8 cellular contexts compared by ENCODE assay signal in genomic region chr14:35046048-35046750, GRCh38. TPM values are rescaled to one million over a fixed set of nuclear protein-coding genes. Genes with fewer than 3 reads are reported as not detected.
DNase-seq lines count a peak whose midpoint lies in the region; ATAC-seq, FAIRE-seq and TF ChIP-seq lines count a peak whose summit lies in the region.

TSS of gene FAM177A1 (plus strand) at chr14:35046272. CDS start at chr14:35046464, 192 bp downstream.

- no peaks in the 10 kb centered on the region for H3K36me3 ChIP-seq in HUES48 (ENCODE audit: control insufficient read depth, insufficient read depth, low read length)
- peaks cover 15% of the 10 kb centered on the region for H3K36me3 ChIP-seq in NT2/D1 (ENCODE audit: insufficient read depth, insufficient read length, low read length)
- H3K36me3 ChIP-seq in H1 (ENCODE audit: control insufficient read depth in 2 of 4, insufficient read depth in 4 of 4, low read length in 3 of 4) = no peaks in the 10 kb centered on the region; a peak in 2 of 8 replicates
- H3K36me3 ChIP-seq in mesenchymal stem cell (ENCODE audit: control insufficient read depth in 1 of 2, insufficient read depth in 2 of 2, low read depth in 1 of 2, low read length in 2 of 2) = peaks cover 0 to 12% of the 10 kb centered on the region in 2 experiments

- TF ChIP-seq POLR2A in H1 (IDR thresholded peaks at IDR 0.05; ENCODE audit: control extremely low read depth in 1 of 2, low read depth in 2 of 2, low read length in 2 of 2) = peak; percentile 75 to 86

- no peaks in the 10 kb centered on the region; the same call in none of the 2 replicates for H3K23me2 ChIP-seq in H1 (ENCODE audit: low read depth, low read length)

- peak within 1 kb of the TSS; percentile 96 for H2BK5ac ChIP-seq in H1 (ENCODE audit: low read depth, low read length)
- H2BK5ac ChIP-seq in mesenchymal stem cell (ENCODE audit: low read depth, low read length, poor library complexity, severe bottlenecking) = peak within 1 kb of the TSS; percentile 33

- H3K36me3 Mint-ChIP-seq in activated CD8-positive, alpha-beta memory T cell treated with anti-CD3 and anti-CD28 coated beads, Interleukin-2, amount 10 ng/mL, durations not matched to agents 7 days and 5 days = peaks cover 10% of the 10 kb centered on the region

- peaks cover 0 to 6% of the 10 kb centered on the region in 2 experiments; a peak in 2 of 4 replicates for H3K79me2 ChIP-seq in H1 (ENCODE audit: control insufficient read depth in 1 of 2, insufficient read depth in 2 of 2, low read length in 2 of 2)

- POLR2A ChIA-PET in H1 (lab: Charles Lee; ENCODE audit: partially characterized antibody) = interaction anchor here (0.6 to 2.3 kb wide), 17 partner anchors 10 to 607 kb away, joined by 3 to 17 read pairs (median 4); partner anchors contain the start of genes BAZ1A, NFKBIA, PPP2R3C and SRP54

- FAIRE-seq in H1 (lab: Jason Lieb, UNC) = no peak

- H3K4ac ChIP-seq in H1 (replicated peaks; ENCODE audit: insufficient read length, low read depth, low read length) (no peak within 1 kb of the TSS), mesenchymal stem cell (ENCODE audit: low read depth in 1 of 2, low read length in 2 of 2) (peak within 1 kb of the TSS; percentile 20 to 56)

- peak within 1 kb of the TSS; percentile 94 for H3K18ac ChIP-seq in H1 (ENCODE audit: extremely low read depth, low read length)
- H3K18ac ChIP-seq in mesenchymal stem cell (ENCODE audit: low read depth in 1 of 2, low read length in 2 of 2) = peak within 1 kb of the TSS; percentile 79 to 91

- H3K4me2 ChIP-seq in H1 (ENCODE audit: insufficient read depth in 1 of 2, low read depth in 2 of 2, low read length in 2 of 2) (peak within 1 kb of the TSS; percentile 75 to 85), mesenchymal stem cell (ENCODE audit: low read length, poor library complexity, severe bottlenecking) (peak within 1 kb of the TSS; percentile 88)

- H3K27ac ChIP-seq in HUES48 (ENCODE audit: low read depth, low read length) (peak within 1 kb of the TSS; percentile 91), H1 (ENCODE audit: low read depth, low read length) (peak within 1 kb of the TSS; percentile 82), mesenchymal stem cell (ENCODE audit: low read length, poor library complexity, severe bottlenecking) (peak within 1 kb of the TSS; percentile 91)

- H3K14ac ChIP-seq in H1 (ENCODE audit: insufficient read length) = no peak within 1 kb of the TSS
- H3K14ac ChIP-seq in mesenchymal stem cell (ENCODE audit: low read length in 2 of 2) = peak within 1 kb of the TSS; percentile 68 to 74

- H4K8ac ChIP-seq in H1 (ENCODE audit: extremely low read depth, insufficient read depth, low read length) (peak within 1 kb of the TSS; percentile 89), mesenchymal stem cell (ENCODE audit: low read length) (peak within 1 kb of the TSS; percentile 91)

- no peak within 1 kb of the TSS for H3K23ac ChIP-seq in H1 (ENCODE audit: insufficient read length)
- H3K23ac ChIP-seq in mesenchymal stem cell (ENCODE audit: low read length in 2 of 2) = peak within 1 kb of the TSS in 1 of 2 experiments; percentile 91

- H3K27me3 ChIP-seq in HUES48 (ENCODE audit: control insufficient read depth, insufficient read depth, low read length) = no peaks in the 10 kb centered on the region
- H3K27me3 ChIP-seq in NT2/D1 (ENCODE audit: insufficient read depth, insufficient read length) = no peaks in the 10 kb centered on the region
- H3K27me3 ChIP-seq in H1 (replicated peaks in 1 of 4; ENCODE audit: control insufficient read depth in 3 of 4, extremely low read depth in 1 of 4, insufficient read depth in 3 of 4, low read length in 3 of 4) = no peaks in the 10 kb centered on the region
- no peaks in the 10 kb centered on the region for H3K27me3 ChIP-seq in mesenchymal stem cell (ENCODE audit: control insufficient read depth in 1 of 2, insufficient read depth in 1 of 2, low read length in 2 of 2)

- no peak within 1 kb of the TSS; the same call in 1 of the 2 replicates for H2BK15ac ChIP-seq in H1 (ENCODE audit: low read length)
- peak within 1 kb of the TSS; percentile 40 for H2BK15ac ChIP-seq in mesenchymal stem cell (ENCODE audit: low read depth, poor library complexity, severe bottlenecking)

- peak within 1 kb of the TSS; percentile 69 for H3K56ac ChIP-seq in H1 (replicated peaks; ENCODE audit: insufficient read length, low read depth, low read length)

- no peak within 1 kb of the TSS for H2BK20ac ChIP-seq in H1 (ENCODE audit: low read length)

- peak within 1 kb of the TSS; percentile 52 for H2AFZ ChIP-seq in H1 (ENCODE audit: low read length)
- H2AFZ ChIP-seq in mesenchymal stem cell (ENCODE audit: low read depth, low read length) = peak within 1 kb of the TSS; percentile 92

- peak within 1 kb of the TSS; percentile 99 for H4K5ac ChIP-seq in H1 (ENCODE audit: insufficient read length, low read depth, low read length)

- H2BK120ac ChIP-seq in H1 (replicated peaks; ENCODE audit: low read depth, low read length) (peak within 1 kb of the TSS; percentile 86), mesenchymal stem cell (ENCODE audit: low read depth, low read length) (peak within 1 kb of the TSS; percentile 56)

- DNase-seq in Caki2 (ENCODE audit: low read depth) (peak; percentile 94), NT2/D1 (ENCODE audit: low read depth, low spot score) (peak; percentile 84), H1 (ENCODE audit: low read depth in 1 of 2, low spot score in 2 of 2) (peak; percentile 83 to 95), mesenchymal stem cell (peak; percentile 97)
- DNase-seq in activated CD8-positive, alpha-beta memory T cell treated with anti-CD3 and anti-CD28 coated beads, Interleukin-2, amount 10 ng/mL, durations not matched to agents 7 days and 5 days = peak; percentile 99
- peak; percentile 97 for DNase-seq in stimulated activated CD8-positive, alpha-beta memory T cell treated with anti-CD3 and anti-CD28 coated beads, Interleukin-12 subunit alpha, Interleukin-12 subunit beta, amount 100 ng/mL, for 24 hours (ENCODE audit: extremely low read depth)

- H4K20me1 ChIP-seq in H1 (replicated peaks in 1 of 2; ENCODE audit: control insufficient read depth in 1 of 2, insufficient read depth in 2 of 2, low read length in 2 of 2) = no peaks in the 10 kb centered on the region

- peak within 1 kb of the TSS; percentile 99 for H3K27ac Mint-ChIP-seq in activated CD8-positive, alpha-beta memory T cell treated with anti-CD3 and anti-CD28 coated beads, Interleukin-2, amount 10 ng/mL, durations not matched to agents 7 days and 5 days

- H3K9me3 ChIP-seq in HUES48 (ENCODE audit: control insufficient read depth, insufficient read depth, low read length) (no peaks in the 10 kb centered on the region), NT2/D1 (ENCODE audit: insufficient read depth, low read length) (no peaks in the 10 kb centered on the region), H1 (ENCODE audit: insufficient read depth in 2 of 2, low read depth in 1 of 2, low read length in 1 of 2) (no peaks in the 10 kb centered on the region), mesenchymal stem cell (ENCODE audit: control insufficient read depth, low read length) (no peaks in the 10 kb centered on the region)

- CTCF ChIA-PET in activated CD8-positive, alpha-beta memory T cell treated with anti-CD3 and anti-CD28 coated beads, Interleukin-2, amount 10 ng/mL, durations not matched to agents 7 days and 5 days (lab: Charles Lee) = interaction anchor here (0.8 to 2.2 kb wide), 12 partner anchors 11 to 373 kb away, joined by 3 to 13 read pairs (median 3); partner anchors contain the start of genes NFKBIA, PPP2R3C, PRORP and SRP54
- CTCF ChIA-PET in H1 (lab: Charles Lee; ENCODE audit: partially characterized antibody) = interaction anchor here (1.1 kb wide), 1 partner anchor 376 kb away, joined by 3 read pairs; no protein-coding TSS in a partner anchor

- H3K4me1 ChIP-seq in HUES48 (ENCODE audit: control insufficient read depth, insufficient read depth, low read length) (no peaks in the 10 kb centered on the region), NT2/D1 (ENCODE audit: insufficient read depth, insufficient read length) (no peaks in the 10 kb centered on the region), H1 (replicated peaks in 1 of 4; ENCODE audit: control insufficient read depth in 3 of 4, insufficient read depth in 4 of 4, low read length in 3 of 4) (no peaks in the 10 kb centered on the region; a peak in 1 of 7 replicates), mesenchymal stem cell (ENCODE audit: control insufficient read depth, insufficient read depth, low read depth, low read length) (peaks cover 4% of the 10 kb centered on the region)

- in situ Hi-C loops in Caki2 (cut with HindIII; ENCODE audit: low pct_unique_long_range_greater_than_20kb, low sequenced_read_pairs) = no loop called here

- H4K91ac ChIP-seq in H1 (replicated peaks; ENCODE audit: insufficient read length, low read length) (peak within 1 kb of the TSS; percentile 93), mesenchymal stem cell (ENCODE audit: low read length) (peak within 1 kb of the TSS; percentile 36)

- no peaks in the 10 kb centered on the region for H3K9me3 Mint-ChIP-seq in activated CD8-positive, alpha-beta memory T cell treated with anti-CD3 and anti-CD28 coated beads, Interleukin-2, amount 10 ng/mL, durations not matched to agents 7 days and 5 days (ENCODE audit: low read depth)

- H3K4me3 ChIP-seq in HUES48 (ENCODE audit: low read depth, low read length) (peak within 1 kb of the TSS; percentile 92), NT2/D1 (ENCODE audit: insufficient read length, low read depth) (peak within 1 kb of the TSS; percentile 83), H1 (ENCODE audit: extremely low read depth in 1 of 4, insufficient read depth in 2 of 4, low read depth in 3 of 4, low read length in 4 of 4) (peak within 1 kb of the TSS; percentile 67 to 87 (median 80)), mesenchymal stem cell (ENCODE audit: insufficient read depth in 1 of 2, low read depth in 1 of 2, low read length in 2 of 2) (peak within 1 kb of the TSS; percentile 74 to 85)

- WGBS in H1 (ENCODE audit: extremely low coverage in 1 of 2, insufficient coverage in 1 of 2, insufficient read length in 1 of 2, insufficient replicate concordance in 2 of 2, low coverage in 1 of 2, low lambda C conversion rate in 2 of 2, missing lambda C conversion rate in 1 of 2), 2 experiments = 2% methylated on average over 66 of the region's 77 CpGs; no CpG with 5 or more reads in 1 of the 2 experiments
- under 1% methylated on average over 67 of the region's 77 CpGs for WGBS in mesenchymal stem cell

- H2AK5ac ChIP-seq in H1 (ENCODE audit: low read depth, low read length) (no peak within 1 kb of the TSS), mesenchymal stem cell (ENCODE audit: low read length, severe bottlenecking) (no peak within 1 kb of the TSS)

- ATAC-seq in GM21423 (IDR thresholded peaks at IDR 0.05; ENCODE audit: unreplicated experiment) = peak; percentile 90
- ATAC-seq in activated CD8-positive, alpha-beta memory T cell treated with anti-CD3 and anti-CD28 coated beads, Interleukin-2, amount 10 ng/mL, durations not matched to agents 7 days and 5 days = peak; percentile 95

- peak in 1 of 2 experiments; percentile 3; a peak in 1 of 4 replicates for TF ChIP-seq RAD21 in H1 (IDR thresholded peaks at IDR 0.05 in 1 of 2, conservative IDR thresholded peaks at IDR 0.05 in 1 of 2; ENCODE audit: low read depth in 2 of 2, low read length in 2 of 2)

- H2BK12ac ChIP-seq in H1 (ENCODE audit: low read depth, low read length) (no peak within 1 kb of the TSS), mesenchymal stem cell (ENCODE audit: low read length in 2 of 2) (peak within 1 kb of the TSS; percentile 20 to 59)

- no peaks in the 10 kb centered on the region for H3K27me3 Mint-ChIP-seq in activated CD8-positive, alpha-beta memory T cell treated with anti-CD3 and anti-CD28 coated beads, Interleukin-2, amount 10 ng/mL, durations not matched to agents 7 days and 5 days

- peak within 1 kb of the TSS; percentile 89 for H3K4me3 Mint-ChIP-seq in activated CD8-positive, alpha-beta memory T cell treated with anti-CD3 and anti-CD28 coated beads, Interleukin-2, amount 10 ng/mL, durations not matched to agents 7 days and 5 days

- H3K4me1 Mint-ChIP-seq in activated CD8-positive, alpha-beta memory T cell treated with anti-CD3 and anti-CD28 coated beads, Interleukin-2, amount 10 ng/mL, durations not matched to agents 7 days and 5 days = peaks cover 35% of the 10 kb centered on the region

- peak within 1 kb of the TSS; percentile 86 for H3K9ac ChIP-seq in HUES48 (ENCODE audit: low read depth, low read length)
- peak within 1 kb of the TSS; percentile 90 for H3K9ac ChIP-seq in NT2/D1 (ENCODE audit: insufficient read length, low read depth)
- peak within 1 kb of the TSS; percentile 79 to 83 (median 82) for H3K9ac ChIP-seq in H1 (replicated peaks in 1 of 4; ENCODE audit: extremely low read depth in 1 of 4, low read depth in 3 of 4, low read length in 3 of 4)
- peak within 1 kb of the TSS; percentile 98 for H3K9ac ChIP-seq in mesenchymal stem cell (ENCODE audit: low read length)

- H3K79me1 ChIP-seq in H1 (ENCODE audit: low read depth, low read length) = no peaks in the 10 kb centered on the region
- peaks cover 3% of the 10 kb centered on the region for H3K79me1 ChIP-seq in mesenchymal stem cell (replicated peaks; ENCODE audit: low read length, poor library complexity, severe bottlenecking)

- TF ChIP-seq EP300 in H1 (IDR thresholded peaks at IDR 0.05; ENCODE audit: borderline replicate concordance in 1 of 2, low read depth in 2 of 2, low read length in 2 of 2) = no peak

- no peak for TF ChIP-seq CTCF in H1 (IDR thresholded peaks at IDR 0.05; ENCODE audit: control extremely low read depth in 1 of 3, insufficient read depth in 1 of 3, low read depth in 1 of 3, low read length in 3 of 3)

RNA-seq across cellular contexts. Expression of gene FAM177A1, which starts in this region (rescaled TPM):
- 35.7 and 42.3 TPM in 2 replicates for total RNA-seq in Caki2 (2014; rRNA removed; shearing (Covaris generic); ENCODE audit: low replicate concordance)
- total RNA-seq in activated CD8-positive, alpha-beta memory T cell treated with anti-CD3 and anti-CD28 coated beads, Interleukin-2, amount 10 ng/mL, durations not matched to agents 7 days and 5 days = 10 to 100 TPM; 40.1 to 40.7 TPM
- total RNA-seq in H1 (2021; fragmentation: NEBNext Ultra II Directional; extraction: Animal tissue kit (Norgen Biotek cat#: 25700)) = 32.0 and 34.0 TPM in 2 replicates
- polyA plus RNA-seq in H1 (2011; rRNA removed) = 11.2 and 11.3 TPM in 2 replicates
- 15.3 TPM for polyA plus RNA-seq in H1 (2011; cell fraction: cytosol; rRNA removed)
- 10.8 TPM for polyA plus RNA-seq in H1 (2011; cell fraction: nucleus; rRNA removed)
- 23.6 to 32.4 TPM (median 24.0 TPM) in 4 replicates for polyA plus RNA-seq in H1 (2012, experiment 1 of 2)
- polyA plus RNA-seq in H1 (2012, experiment 2 of 2) = 12.3 TPM
- polyA plus RNA-seq in H1 (2013, experiment 1 of 2) = 49.0 TPM
- polyA plus RNA-seq in H1 (2013, experiment 2 of 2) = 49.4 TPM
- 3.8 and 4.8 TPM in 2 replicates for polyA minus RNA-seq in H1 (2011; rRNA and poly(A)+ RNA removed)
- polyA minus RNA-seq in H1 (2011; cell fraction: cytosol; rRNA and poly(A)+ RNA removed) = 6.4 TPM
- polyA minus RNA-seq in H1 (2011; cell fraction: nucleus; rRNA and poly(A)+ RNA removed) = 20.3 TPM
- polyA plus RNA-seq in mesenchymal stem cell (2013, experiment 1 of 2) = 102 TPM
- 114 TPM for polyA plus RNA-seq in mesenchymal stem cell (2013, experiment 2 of 2)

Comparison
In these comparisons a context has a peak if more than half of its experiments do, and no peak if none do; other contexts are left out.
1. Peak in every context shown above with its lines: DNase-seq, ATAC-seq, H3K4me3 ChIP-seq and H3K27ac ChIP-seq.